Comparison of ENCODE assay signal across 37 cellular contexts in genomic region chr5:63825984-63826383, GRCh38.
DNase-seq lines count a peak whose midpoint lies in the region; ATAC-seq, FAIRE-seq and TF ChIP-seq lines count a peak whose summit lies in the region.
"Had no signal": no experiment of that assay in that cellular context is flagged by ENCODE, and none has a peak within 500 bp of the region (broad histone marks: within the 10 kb centered on the region; RNA-seq: fewer than 3 reads in every experiment).

No MANE protein-coding gene starts in this region.

- CTCF ChIA-PET in HepG2 (lab: Yijun Ruan, JAX; ENCODE audit: low intra/inter-chr PET ratio, low total read pairs) (no interaction called here), HEK293 (lab: Yijun Ruan, JAX) (no interaction called here), GM12878 (lab: Yijun Ruan, JAX) (no interaction called here)

- no peak overlapping the region for H3K4me3 Mint-ChIP-seq in activated naive CD8-positive, alpha-beta T cell treated with anti-CD3 and anti-CD28 coated beads, Interleukin-2, amount 10 ng/mL, durations not matched to agents 7 days and 5 days
- H3K4me3 Mint-ChIP-seq in activated naive CD8-positive, alpha-beta T cell treated with anti-CD3 and anti-CD28 coated beads for 36 hours: no peak overlapping the region
- H3K4me3 Mint-ChIP-seq: B cell; CD14-positive monocyte; CD4-positive, alpha-beta memory T cell; CD4-positive, alpha-beta T cell; CD4-positive, CD25-positive, alpha-beta regulatory T cell; CD8-positive, alpha-beta memory T cell; CD8-positive, alpha-beta T cell had no signal

- RAD21 ChIA-PET in GM12878 (lab: Charles Lee; ENCODE audit: unreplicated experiment): no interaction called here

- H3K27me3 Mint-ChIP-seq in activated naive CD8-positive, alpha-beta T cell treated with anti-CD3 and anti-CD28 coated beads, Interleukin-2, amount 10 ng/mL, durations not matched to agents 7 days and 5 days: no peaks in the 10 kb centered on the region
- no peaks in the 10 kb centered on the region for H3K27me3 Mint-ChIP-seq in activated naive CD8-positive, alpha-beta T cell treated with anti-CD3 and anti-CD28 coated beads for 36 hours
- H3K27me3 Mint-ChIP-seq: B cell; CD4-positive, alpha-beta memory T cell; CD4-positive, alpha-beta T cell; CD4-positive, CD25-positive, alpha-beta regulatory T cell had no signal

- FAIRE-seq in HepG2 (lab: Jason Lieb, UNC) (no peak), GM12878 (lab: Jason Lieb, UNC) (no peak)
- FAIRE-seq: A204.1, A549, D721Med had no signal

- H3K4me1 ChIP-seq in HepG2 (ENCODE audit: insufficient read depth, low read length) (no peaks in the 10 kb centered on the region), right lobe of liver (no peaks in the 10 kb centered on the region), HEK293 (ENCODE audit: control insufficient read depth, insufficient read depth, low read length) (no peaks in the 10 kb centered on the region), GM12878 (ENCODE audit: control insufficient read depth, insufficient read depth, low read length) (no peaks in the 10 kb centered on the region), tibial nerve (no peaks in the 10 kb centered on the region)
- H3K4me1 ChIP-seq: A549; BE2C; BLaER1; BLaER1 treated with 17β-estradiol and CSF1 and Interleukin-3, amounts not matched to agents 10 nM and 100 nM; Caco-2 had no signal

- H3K79me2 ChIP-seq in HepG2 (ENCODE audit: insufficient read depth, low read length) (no peaks in the 10 kb centered on the region), GM12878 (ENCODE audit: control insufficient read depth, insufficient read depth, low read length) (no peaks in the 10 kb centered on the region)

- H3K4me1 Mint-ChIP-seq in activated naive CD8-positive, alpha-beta T cell treated with anti-CD3 and anti-CD28 coated beads, Interleukin-2, amount 10 ng/mL, durations not matched to agents 7 days and 5 days: no peaks in the 10 kb centered on the region
- no peaks in the 10 kb centered on the region for H3K4me1 Mint-ChIP-seq in activated naive CD8-positive, alpha-beta T cell treated with anti-CD3 and anti-CD28 coated beads for 36 hours
- H3K4me1 Mint-ChIP-seq: B cell; CD14-positive monocyte; CD4-positive, alpha-beta memory T cell; CD4-positive, CD25-positive, alpha-beta regulatory T cell; CD8-positive, alpha-beta memory T cell had no signal

- H3K27ac ChIP-seq in HepG2 (ENCODE audit: extremely low read length, insufficient read depth, low read length) (no peak overlapping the region), right lobe of liver (no peak overlapping the region), HEK293 (ENCODE audit: extremely low read depth, low read depth, low read length) (no peak overlapping the region), GM12878 (ENCODE audit: control insufficient read depth, insufficient read depth) (no peak overlapping the region), tibial nerve (no peak overlapping the region)
- H3K27ac ChIP-seq: 22Rv1; A549; BLaER1; BLaER1 treated with 17β-estradiol and CSF1 and Interleukin-3, amounts not matched to agents 10 nM and 100 nM; C4-2B had no signal

- H2AFZ ChIP-seq in HepG2 (ENCODE audit: low read length): no peak overlapping the region
- H2AFZ ChIP-seq in GM12878 (ENCODE audit: control insufficient read depth, low read depth, low read length): no peak overlapping the region

- H3K36me3 ChIP-seq in HepG2 (replicated peaks in 1 of 2; ENCODE audit: control insufficient read depth in 1 of 2, insufficient read depth in 2 of 2, low read length in 2 of 2) (no peaks in the 10 kb centered on the region), right lobe of liver (no peaks in the 10 kb centered on the region), HEK293 (ENCODE audit: control insufficient read depth in 2 of 2, insufficient read depth in 1 of 2, low read length in 2 of 2) (no peaks in the 10 kb centered on the region), GM12878 (ENCODE audit: control insufficient read depth in 2 of 2, insufficient read depth in 2 of 2, low read length in 1 of 2) (no peaks in the 10 kb centered on the region), tibial nerve (no peaks in the 10 kb centered on the region)
- H3K36me3 ChIP-seq: BE2C; BLaER1; BLaER1 treated with 17β-estradiol and CSF1 and Interleukin-3, amounts not matched to agents 10 nM and 100 nM had no signal

- intact Hi-C loops in HepG2 (cut with micrococcal nuclease; ENCODE audit: unreplicated experiment) (no loop called here), right lobe of liver (cut with DNase I) (no loop called here), GM12878 (cut with micrococcal nuclease; ENCODE audit: unreplicated experiment) (loop anchor here (10.0 kb wide), 1 partner anchor 421 kb away; no protein-coding TSS in a partner anchor)

- SMC1A ChIA-PET in GM12878 (lab: Charles Lee; ENCODE audit: uncharacterized antibody, unreplicated experiment): no interaction called here

- no peak overlapping the region for H3K9ac ChIP-seq in HepG2 (ENCODE audit: insufficient read depth, low read depth, low read length)
- no peak overlapping the region for H3K9ac ChIP-seq in GM12878 (ENCODE audit: control insufficient read depth, insufficient read depth, low read length)
- H3K9ac ChIP-seq: BLaER1; BLaER1 treated with 17β-estradiol and CSF1 and Interleukin-3, amounts not matched to agents 10 nM and 100 nM had no signal

- WGBS in HepG2 (ENCODE audit: low lambda C conversion rate): 4% methylated on average over 1 of the region's 1 CpG
- WGBS in right lobe of liver (ENCODE audit: insufficient coverage, low coverage, low lambda C conversion rate, missing lambda C conversion rate): 71% methylated on average over 1 of the region's 1 CpG
- 0% methylated on average over 1 of the region's 1 CpG for WGBS in GM12878 (ENCODE audit: insufficient coverage, insufficient replicate concordance, low lambda C conversion rate, missing lambda C conversion rate)
- 86 to 97% methylated on average over 1 of the region's 1 CpG for WGBS in tibial nerve, 2 donors

- no peaks in the 10 kb centered on the region for H3K9me3 Mint-ChIP-seq in activated naive CD8-positive, alpha-beta T cell treated with anti-CD3 and anti-CD28 coated beads, Interleukin-2, amount 10 ng/mL, durations not matched to agents 7 days and 5 days
- H3K9me3 Mint-ChIP-seq in activated naive CD8-positive, alpha-beta T cell treated with anti-CD3 and anti-CD28 coated beads for 36 hours: peaks cover 6% of the 10 kb centered on the region

- no peak for TF ChIP-seq CTCF in HepG2 (CRISPR knock-in tag; IDR thresholded peaks at IDR 0.05)
- no peak for TF ChIP-seq CTCF in right lobe of liver (IDR thresholded peaks at IDR 0.05)
- no peak for TF ChIP-seq CTCF in HEK293 (tag by site-specific recombination; IDR thresholded peaks at IDR 0.05)
- TF ChIP-seq CTCF in GM12878 (IDR thresholded peaks at IDR 0.05 in 2 of 3, conservative IDR thresholded peaks at IDR 0.05 in 1 of 3; ENCODE audit: control insufficient read depth in 2 of 3, extremely low read depth in 1 of 3, insufficient read depth in 1 of 3, low read depth in 3 of 3, low read length in 3 of 3): no peak
- no peak for TF ChIP-seq CTCF in tibial nerve (IDR thresholded peaks at IDR 0.05)

- no peaks in the 10 kb centered on the region for H3K36me3 Mint-ChIP-seq in activated naive CD8-positive, alpha-beta T cell treated with anti-CD3 and anti-CD28 coated beads, Interleukin-2, amount 10 ng/mL, durations not matched to agents 7 days and 5 days
- no peaks in the 10 kb centered on the region for H3K36me3 Mint-ChIP-seq in activated naive CD8-positive, alpha-beta T cell treated with anti-CD3 and anti-CD28 coated beads for 36 hours
- H3K36me3 Mint-ChIP-seq: CD14-positive monocyte; CD4-positive, alpha-beta memory T cell; CD4-positive, CD25-positive, alpha-beta regulatory T cell; CD8-positive, alpha-beta memory T cell; CD8-positive, alpha-beta T cell had no signal

- H3K4me2 ChIP-seq in HepG2 (ENCODE audit: low read depth, low read length): no peak overlapping the region
- no peak overlapping the region for H3K4me2 ChIP-seq in GM12878 (ENCODE audit: control insufficient read depth, insufficient read depth)
- H3K4me2 ChIP-seq: A549; BLaER1; BLaER1 treated with 17β-estradiol and CSF1 and Interleukin-3, amounts not matched to agents 10 nM and 100 nM had no signal

- ATAC-seq in activated naive CD8-positive, alpha-beta T cell treated with anti-CD3 and anti-CD28 coated beads, Interleukin-2, amount 10 ng/mL, durations not matched to agents 7 days and 5 days (ENCODE audit: low read depth): no peak
- ATAC-seq in HepG2 (no peak), right lobe of liver (no peak), GM12878 (no peak), GM19467 (IDR thresholded peaks at IDR 0.05; ENCODE audit: unreplicated experiment) (no peak)
- ATAC-seq: A549; CD8-positive, alpha-beta T cell had no signal

- H3K4me3 ChIP-seq in HepG2 (replicated peaks in 1 of 3; ENCODE audit: insufficient read depth in 1 of 3, low read depth in 2 of 3, low read length in 3 of 3) (no peak overlapping the region), right lobe of liver (no peak overlapping the region), HEK293 (ENCODE audit: low read depth, low read length) (no peak overlapping the region), GM12878 (no peak overlapping the region), tibial nerve (no peak overlapping the region)
- H3K4me3 ChIP-seq: A549; BLaER1; BLaER1 treated with 17β-estradiol and CSF1 and Interleukin-3, amounts not matched to agents 10 nM and 100 nM had no signal

- BruUV-seq in HepG2 (replicated peaks; lab: Mats Ljungman, UMichigan) (no TSS peak), GM12878 (replicated peaks; lab: Mats Ljungman, UMichigan) (no TSS peak)

- H3K27ac Mint-ChIP-seq in activated naive CD8-positive, alpha-beta T cell treated with anti-CD3 and anti-CD28 coated beads, Interleukin-2, amount 10 ng/mL, durations not matched to agents 7 days and 5 days: peak overlapping the region; percentile 31
- H3K27ac Mint-ChIP-seq in activated naive CD8-positive, alpha-beta T cell treated with anti-CD3 and anti-CD28 coated beads for 36 hours: no peak overlapping the region
- H3K27ac Mint-ChIP-seq: B cell; CD14-positive monocyte; CD4-positive, alpha-beta memory T cell; CD4-positive, alpha-beta T cell; CD4-positive, CD25-positive, alpha-beta regulatory T cell; CD8-positive, alpha-beta memory T cell; CD8-positive, alpha-beta T cell had no signal

- in situ Hi-C loops in HepG2 (cut with HindIII; ENCODE audit: extremely low pct_ligation_motif_present, low pct_unique_long_range_greater_than_20kb): no loop called here
- in situ Hi-C loops in GM12878 (cut with MboI): no loop called here

- H3K27me3 ChIP-seq in HepG2 (ENCODE audit: control insufficient read depth in 1 of 2, insufficient read depth in 2 of 2, low read length in 2 of 2) (no peaks in the 10 kb centered on the region), right lobe of liver (no peaks in the 10 kb centered on the region), GM12878 (replicated peaks in 1 of 2; ENCODE audit: control insufficient read depth in 2 of 2, insufficient read depth in 2 of 2, low read length in 1 of 2) (no peaks in the 10 kb centered on the region), tibial nerve (no peaks in the 10 kb centered on the region)
- H3K27me3 ChIP-seq: BE2C; BLaER1; BLaER1 treated with 17β-estradiol and CSF1 and Interleukin-3, amounts not matched to agents 10 nM and 100 nM had no signal

- no peaks in the 10 kb centered on the region for H4K20me1 ChIP-seq in HepG2 (ENCODE audit: insufficient read depth, low read length)
- H4K20me1 ChIP-seq in GM12878 (ENCODE audit: control insufficient read depth, insufficient read depth): no peaks in the 10 kb centered on the region
- H4K20me1 ChIP-seq: BLaER1; BLaER1 treated with 17β-estradiol and CSF1 and Interleukin-3, amounts not matched to agents 10 nM and 100 nM had no signal

- no peak for TF ChIP-seq RAD21 in HepG2 (CRISPR knock-in tag; IDR thresholded peaks at IDR 0.05)
- TF ChIP-seq RAD21 in GM12878 (IDR thresholded peaks at IDR 0.05; ENCODE audit: insufficient read depth, low read depth, low read length): no peak

- TF ChIP-seq EP300 in HepG2 (IDR thresholded peaks at IDR 0.05; ENCODE audit: low read depth in 2 of 2, low read length in 2 of 2): no peak
- no peak for TF ChIP-seq EP300 in HepG2 (CRISPR knock-in tag; IDR thresholded peaks at IDR 0.05; ENCODE audit: borderline replicate concordance)
- TF ChIP-seq EP300 in GM12878 (IDR thresholded peaks at IDR 0.05; ENCODE audit: borderline replicate concordance in 1 of 2, control insufficient read depth in 1 of 2, low read depth in 2 of 2, low read length in 2 of 2): no peak
- no peak for TF ChIP-seq EP300 in tibial nerve (IDR thresholded peaks at IDR 0.05)

- H3K9me3 ChIP-seq in HepG2 (ENCODE audit: low read length): peaks cover 66% of the 10 kb centered on the region
- no peaks in the 10 kb centered on the region for H3K9me3 ChIP-seq in right lobe of liver
- no peaks in the 10 kb centered on the region for H3K9me3 ChIP-seq in HEK293 (ENCODE audit: control insufficient read depth, insufficient read depth, low read depth, low read length)
- H3K9me3 ChIP-seq in GM12878 (replicated peaks; ENCODE audit: control insufficient read depth, insufficient read depth, low read length): no peaks in the 10 kb centered on the region
- H3K9me3 ChIP-seq in tibial nerve: no peaks in the 10 kb centered on the region
- H3K9me3 ChIP-seq: A549; BE2C; BLaER1; BLaER1 treated with 17β-estradiol and CSF1 and Interleukin-3, amounts not matched to agents 10 nM and 100 nM; Caco-2 had no signal

- TF ChIP-seq POLR2A in HepG2 (IDR thresholded peaks at IDR 0.05; ENCODE audit: insufficient read depth in 1 of 2, low read depth in 2 of 2, low read length in 2 of 2): no peak
- TF ChIP-seq POLR2A in right lobe of liver (IDR thresholded peaks at IDR 0.05): no peak
- no peak for TF ChIP-seq POLR2A in GM12878 (IDR thresholded peaks at IDR 0.05; ENCODE audit: low read depth, low read length)
- TF ChIP-seq POLR2A in tibial nerve (IDR thresholded peaks at IDR 0.05): no peak

- DNase-seq in activated naive CD8-positive, alpha-beta T cell treated with anti-CD3 and anti-CD28 coated beads, Interleukin-2, amount 10 ng/mL, durations not matched to agents 7 days and 5 days: no peak
- no peak for DNase-seq in activated naive CD8-positive, alpha-beta T cell treated with anti-CD3 and anti-CD28 coated beads for 36 hours
- no peak for DNase-seq in HepG2 (ENCODE audit: low spot score)
- no peak for DNase-seq in right lobe of liver
- no peak for DNase-seq in GM12878 (ENCODE audit: low read depth, low spot score)
- no peak for DNase-seq in tibial nerve (ENCODE audit: low spot score in 2 of 2)
- DNase-seq: 8988T; ACHN; AML-193; BE2C; C1 segment of cervical spinal cord; Caco-2; Calu3; CD4-positive, alpha-beta memory T cell; CD4-positive, alpha-beta T cell; CD4-positive, CD25-positive, alpha-beta regulatory T cell; CD8-positive, alpha-beta memory T cell; CD8-positive, alpha-beta T cell; COR-L47; DMS 273 treated with DMSO at 0.1 percent for 48 hours; DMS153; DMS53; DMS79; DMS79 treated with DMSO at 0.1 percent for 48 hours; DND-41; EL had no signal

- POLR2A ChIA-PET in activated naive CD8-positive, alpha-beta T cell treated with anti-CD3 and anti-CD28 coated beads, Interleukin-2, amount 10 ng/mL, durations not matched to agents 7 days and 5 days (lab: Charles Lee): no interaction called here
- POLR2A ChIA-PET in HepG2 (lab: Yijun Ruan, JAX) (no interaction called here), HEK293 (lab: Yijun Ruan, JAX) (no interaction called here), GM12878 (lab: Charles Lee) (no interaction called here)
